25 cellular contexts compared by ENCODE assay signal in the genomic region with DNA sequence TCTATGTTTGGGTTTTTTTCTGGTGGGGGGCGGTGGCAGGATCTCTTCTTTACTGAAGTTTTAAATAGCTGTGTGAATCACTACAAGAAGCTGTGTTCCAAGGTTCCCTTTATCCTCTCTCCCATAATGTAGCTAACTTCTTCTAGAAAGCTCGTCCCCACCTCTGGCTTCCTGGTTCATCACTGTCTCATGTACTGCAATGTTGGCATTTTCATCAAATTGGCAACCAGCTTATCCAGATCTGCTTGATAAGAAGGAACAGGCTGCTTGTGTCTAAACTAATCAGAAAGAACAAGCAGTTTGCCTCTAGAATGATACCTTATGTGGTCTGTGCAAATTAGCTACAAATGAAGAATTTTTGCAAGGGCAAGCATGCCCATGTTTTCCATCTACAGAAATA.
"Had no signal": no experiment of that assay in that cellular context is flagged by ENCODE, and none has a peak within 500 bp of the region (broad histone marks: within the 10 kb centered on the region; RNA-seq: fewer than 3 reads in every experiment).

No MANE protein-coding gene starts in this region.

- H3K27ac ChIP-seq: left ventricle myocardium inferior, ovary, skin epidermis, stomach, thoracic aorta, tibial artery, upper lobe of right lung had no signal

- H3K27me3 ChIP-seq: ovary, tibial artery, upper lobe of right lung had no signal

- H3K4me1 ChIP-seq: left ventricle myocardium inferior, stomach, tibial artery, upper lobe of right lung had no signal

- FAIRE-seq: urothelium cell line had no signal

- H3K36me3 ChIP-seq: left ventricle myocardium inferior, ovary, stomach, thoracic aorta, tibial artery, upper lobe of right lung had no signal

- DNase-seq: islet precursor cell; left ventricle myocardium inferior; mesendoderm; midbrain; mucosa of descending colon; naive thymus-derived CD4-positive, alpha-beta T cell; ovary; retina; right cardiac atrium; stimulated activated CD4-positive, alpha-beta T cell treated with anti-CD3 and anti-CD28 coated beads, Interleukin-12 subunit alpha, Interleukin-12 subunit beta, amount 100 ng/mL, for 4 hours; stimulated activated CD4-positive, alpha-beta T cell treated with anti-CD3 and anti-CD28 coated beads, Interleukin-15, amount 100 ng/mL, for 24 hours; stimulated activated CD4-positive, alpha-beta T cell treated with anti-CD3 and anti-CD28 coated beads, Interleukin-2, amount 100 ng/mL, for 24 hours; stimulated activated CD4-positive, alpha-beta T cell treated with anti-CD3 and anti-CD28 coated beads, Interleukin-4, amount 100 ng/mL, for 1 hour; stimulated activated naive B cell treated with anti-CD40 and anti-IgM and Interleukin-4, amounts not matched to agents 10 μg/mL and 1 μg/mL and 100 μg/mL, for 72 hours; stimulated activated naive CD8-positive, alpha-beta T cell treated with anti-CD3 and anti-CD28 coated beads, Interleukin-15, Interleukin-2, amounts not matched to agents 100 U/mL and 50 U/mL, for 24 hours; stomach; tibial artery; trophoblast cell; upper lobe of right lung had no signal

- H3K9me3 ChIP-seq: left ventricle myocardium inferior, mucosa of descending colon, ovary, stomach, thoracic aorta, tibial artery, upper lobe of right lung had no signal

- H3K4me3 ChIP-seq: left ventricle myocardium inferior, lung, mucosa of descending colon, ovary, skin epidermis, stomach, thoracic aorta, tibial artery, upper lobe of right lung had no signal

- ATAC-seq: mucosa of descending colon; naive thymus-derived CD4-positive, alpha-beta T cell; natural killer cell treated with Interleukin-12 subunit alpha and Interleukin-12 subunit beta and Interleukin-15 and Interleukin-18, amount 100 ng/mL, for 72 hours; right cardiac atrium; sciatic nerve; stimulated activated naive CD8-positive, alpha-beta T cell treated with anti-CD3 and anti-CD28 coated beads, Interleukin-15, Interleukin-2, amounts not matched to agents 100 U/mL and 50 U/mL, for 24 hours had no signal
